ENCODE assay signal across 14 cellular contexts in genomic region chr10:91683976-91684375, GRCh38. TPM values are rescaled to one million over a fixed set of nuclear protein-coding genes. Genes with fewer than 3 reads are reported as not detected.
DNase-seq lines count a peak whose midpoint lies in the region; ATAC-seq, FAIRE-seq and TF ChIP-seq lines count a peak whose summit lies in the region.
"Had no signal": no experiment of that assay in that cellular context is flagged by ENCODE, and none has a peak within 500 bp of the region (broad histone marks: within the 10 kb centered on the region; RNA-seq: fewer than 3 reads in every experiment).

No MANE protein-coding gene starts in this region.

- FAIRE-seq in bronchial epithelial cell (lab: Jason Lieb, UNC) (peak; percentile 70), keratinocyte (lab: Jason Lieb, UNC) (peak; percentile 96)

- no peak for TF ChIP-seq POLR2A in IMR-90 (IDR thresholded peaks at IDR 0.05; ENCODE audit: low read depth, low read length)
- no peak for TF ChIP-seq POLR2A in heart left ventricle (IDR thresholded peaks at IDR 0.05)

- TF ChIP-seq CTCF in IMR-90 (conservative IDR thresholded peaks at IDR 0.05; ENCODE audit: low read depth, low read length) (no peak), bronchial epithelial cell (IDR thresholded peaks at IDR 0.05; ENCODE audit: insufficient read depth, low read length, severe bottlenecking) (no peak), keratinocyte (optimal IDR thresholded peaks at IDR 0.05 in 1 of 3, IDR thresholded peaks at IDR 0.05 in 1 of 3, conservative IDR thresholded peaks at IDR 0.05 in 1 of 3; ENCODE audit: extremely low read depth in 1 of 3, insufficient read depth in 2 of 3, low read length in 3 of 3) (no peak), heart left ventricle (IDR thresholded peaks at IDR 0.05) (no peak)

- H2BK120ac ChIP-seq in IMR-90 (ENCODE audit: low read depth, low read length), result peak overlapping the region; percentile 79

- H3K27ac ChIP-seq in IMR-90 (ENCODE audit: insufficient read depth, low read length), result peak overlapping the region; percentile 50
- H3K27ac ChIP-seq in keratinocyte (ENCODE audit: control insufficient read depth, insufficient read depth, low read length), result peak overlapping the region; percentile 94
- H3K27ac ChIP-seq in heart left ventricle, result no peak overlapping the region
- H3K27ac ChIP-seq: BLaER1, gastrocnemius medialis, right atrium auricular region, vagina had no signal

- peak overlapping the region; percentile 50; the same call in 1 of the 2 replicates for H3K14ac ChIP-seq in IMR-90 (replicated peaks; ENCODE audit: low read depth, low read length)

- H4K5ac ChIP-seq in IMR-90 (ENCODE audit: low read depth, low read length), result no peak overlapping the region

- H3K79me1 ChIP-seq in IMR-90 (ENCODE audit: low read depth in 1 of 2, low read length in 2 of 2), result no peaks in the 10 kb centered on the region

- H2AFZ ChIP-seq in IMR-90 (replicated peaks; ENCODE audit: low read length, poor library complexity) (peak overlapping the region; percentile 60), keratinocyte (ENCODE audit: control insufficient read depth, low read length) (no peak overlapping the region)

- peak overlapping the region; percentile 5; the same call in 1 of the 2 replicates for H3K4me2 ChIP-seq in IMR-90 (ENCODE audit: low read depth, low read length)
- H3K4me2 ChIP-seq in keratinocyte (ENCODE audit: control insufficient read depth, extremely low read depth, insufficient read depth, low read depth, low read length), result peak overlapping the region; percentile 64
- H3K4me2 ChIP-seq: BLaER1 had no signal

- H3K36me3 ChIP-seq in IMR-90 (ENCODE audit: control insufficient read depth, insufficient read depth, low read length), result no peaks in the 10 kb centered on the region
- H3K36me3 ChIP-seq in bronchial epithelial cell (ENCODE audit: control insufficient read depth, insufficient read depth, low read length), result no peaks in the 10 kb centered on the region
- no peaks in the 10 kb centered on the region for H3K36me3 ChIP-seq in keratinocyte (ENCODE audit: control insufficient read depth in 2 of 2, extremely low read depth in 1 of 2, insufficient read depth in 2 of 2, low read length in 2 of 2)
- H3K36me3 ChIP-seq in heart left ventricle, result no peaks in the 10 kb centered on the region
- H3K36me3 ChIP-seq: BLaER1, gastrocnemius medialis, right atrium auricular region, vagina had no signal

- H3K4me1 ChIP-seq in IMR-90 (ENCODE audit: control insufficient read depth, insufficient read depth, low read length) (peaks cover 17% of the 10 kb centered on the region), keratinocyte (ENCODE audit: control insufficient read depth, extremely low read depth, insufficient read depth, low read length) (peaks cover 48% of the 10 kb centered on the region), heart left ventricle (peaks cover 0 to 15% (median 0%) of the 10 kb centered on the region in 12 donors)
- H3K4me1 ChIP-seq: BLaER1, gastrocnemius medialis, vagina had no signal

- H2BK15ac ChIP-seq in IMR-90 (ENCODE audit: low read depth, low read length), result peak overlapping the region; percentile 52; the same call in 1 of the 3 replicates

- CTCF ChIA-PET in IMR-90 (lab: Yijun Ruan, JAX), result no interaction called here

- no peaks in the 10 kb centered on the region for H3K79me2 ChIP-seq in keratinocyte (ENCODE audit: control insufficient read depth, insufficient read depth, low read length)

- TF ChIP-seq RAD21 in IMR-90 (IDR thresholded peaks at IDR 0.05; ENCODE audit: low read length), result no peak

- peak overlapping the region; percentile 88 for H2BK5ac ChIP-seq in IMR-90 (ENCODE audit: low read depth, low read length, poor library complexity, severe bottlenecking)

- peak; percentile 86 for ATAC-seq in IMR-90 (ENCODE audit: low read depth)
- no peak for ATAC-seq in heart left ventricle
- ATAC-seq: gastrocnemius medialis had no signal

- WGBS in IMR-90 (ENCODE audit: extremely low coverage in 2 of 2, insufficient read length in 1 of 2), 2 experiments, result 0% methylated on average over 2 of the region's 5 CpGs; no CpG with 5 or more reads in 1 of the 2 experiments
- WGBS in heart left ventricle, 4 donors, result 52 to 71% (median 56%) methylated on average over 5 of the region's 5 CpGs

- peak overlapping the region; percentile 74; the same call in 1 of the 2 replicates for H3K4ac ChIP-seq in IMR-90 (ENCODE audit: low read depth, low read length)

- no peaks in the 10 kb centered on the region for H3K27me3 ChIP-seq in IMR-90 (ENCODE audit: control insufficient read depth, insufficient read depth, low read length)
- H3K27me3 ChIP-seq in bronchial epithelial cell (ENCODE audit: control insufficient read depth, insufficient read depth, low read length), result no peaks in the 10 kb centered on the region
- no peaks in the 10 kb centered on the region for H3K27me3 ChIP-seq in keratinocyte (ENCODE audit: control insufficient read depth, extremely low read depth, insufficient read depth, low read length)
- H3K27me3 ChIP-seq in heart left ventricle, result peaks cover 0 to 3% (median 0%) of the 10 kb centered on the region in 9 donors
- H3K27me3 ChIP-seq: BLaER1, gastrocnemius medialis, right atrium auricular region, vagina had no signal

- peak overlapping the region; percentile 91; the same call in 1 of the 2 replicates for H2AK5ac ChIP-seq in IMR-90 (ENCODE audit: low read depth, low read length)

- peak overlapping the region in 1 of 2 experiments; percentile 74; a peak in 3 of 4 replicates for H4K8ac ChIP-seq in IMR-90 (ENCODE audit: low read depth in 2 of 2, low read length in 2 of 2)

- no peak overlapping the region for H3K9ac ChIP-seq in IMR-90 (ENCODE audit: low read depth, low read length)
- H3K9ac ChIP-seq in keratinocyte (ENCODE audit: control insufficient read depth, extremely low read depth, insufficient read depth, low read length), result peak overlapping the region; percentile 69
- H3K9ac ChIP-seq: BLaER1 had no signal

- no peaks in the 10 kb centered on the region for H3K9me3 ChIP-seq in IMR-90 (ENCODE audit: control insufficient read depth, insufficient read depth, low read length)
- H3K9me3 ChIP-seq in keratinocyte (ENCODE audit: control insufficient read depth, low read depth, low read length), result no peaks in the 10 kb centered on the region
- no peaks in the 10 kb centered on the region for H3K9me3 ChIP-seq in heart left ventricle
- H3K9me3 ChIP-seq: BLaER1, gastrocnemius medialis, right atrium auricular region, vagina had no signal

- intact Hi-C loops in IMR-90 (cut with micrococcal nuclease) (no loop called here), heart left ventricle (cut with DNase I) (no loop called here), posterior vena cava (cut with DNase I) (no loop called here)

- H4K20me1 ChIP-seq in IMR-90 (ENCODE audit: insufficient read depth, low read length), result peaks cover 3% of the 10 kb centered on the region; the same call in 1 of the 2 replicates
- no peaks in the 10 kb centered on the region for H4K20me1 ChIP-seq in keratinocyte (ENCODE audit: control insufficient read depth, extremely low read depth, insufficient read depth, low read length)
- H4K20me1 ChIP-seq: BLaER1 had no signal

- peaks cover 19% of the 10 kb centered on the region for H3K9me1 ChIP-seq in IMR-90 (ENCODE audit: insufficient read depth, low read length)
- no peaks in the 10 kb centered on the region for H3K9me1 ChIP-seq in keratinocyte (ENCODE audit: control insufficient read depth, extremely low read depth, insufficient read depth, low read length)

- peak overlapping the region; percentile 58; the same call in 1 of the 2 replicates for H4K91ac ChIP-seq in IMR-90 (ENCODE audit: insufficient read depth, low read depth, low read length)

- H2BK20ac ChIP-seq in IMR-90 (ENCODE audit: low read depth, low read length), result peak overlapping the region; percentile 12

- POLR2A ChIA-PET in IMR-90 (lab: Charles Lee; ENCODE audit: unreplicated experiment), result no interaction called here

- dilution Hi-C loops in IMR-90 (cut with HindIII; ENCODE audit: low sequenced_read_pairs, unreplicated experiment), result no loop called here
- dilution Hi-C loops in keratinocyte (cut with MboI; ENCODE audit: extremely low pct_ligation_motif_present, low sequenced_read_pairs), result no loop called here

- H3K4me3 ChIP-seq in IMR-90 (ENCODE audit: insufficient read depth, low read depth, low read length), result no peak overlapping the region
- H3K4me3 ChIP-seq in bronchial epithelial cell (ENCODE audit: low read depth, low read length), result no peak overlapping the region
- peak overlapping the region in 1 of 3 experiments; percentile 45 for H3K4me3 ChIP-seq in keratinocyte (ENCODE audit: control insufficient read depth in 2 of 3, extremely low read depth in 1 of 3, insufficient read depth in 2 of 3, low read depth in 1 of 3, low read length in 3 of 3)
- no peak overlapping the region for H3K4me3 ChIP-seq in heart left ventricle
- H3K4me3 ChIP-seq: BLaER1, gastrocnemius medialis, right atrium auricular region, vagina had no signal

- H3K18ac ChIP-seq in IMR-90 (ENCODE audit: low read depth, low read length), result peak overlapping the region; percentile 56; the same call in 1 of the 2 replicates

- no peak overlapping the region for H3K56ac ChIP-seq in IMR-90 (ENCODE audit: extremely low read depth, insufficient read depth, low read length)

- H2AK9ac ChIP-seq in IMR-90 (replicated peaks; ENCODE audit: low read depth, low read length, poor library complexity), result no peak overlapping the region

- peak; percentile 78 for DNase-seq in AG08395 (ENCODE audit: low spot score)
- DNase-seq in IMR-90, result peak; percentile 96
- peak; percentile 97 for DNase-seq in bronchial epithelial cell (ENCODE audit: low read depth)
- peak; percentile 91 for DNase-seq in keratinocyte (ENCODE audit: low read depth, low spot score)
- DNase-seq in heart left ventricle, result no peak
- DNase-seq in NCI-H526 (lab: John Stamatoyannopoulos, UW), result no peak
- no peak for DNase-seq in posterior vena cava (ENCODE audit: low spot score)
- DNase-seq in DMS 273 (lab: John Stamatoyannopoulos, UW; ENCODE audit: unreplicated experiment), result no peak
- DNase-seq: activated T-cell treated with anti-CD3 and anti-CD28 coated beads, Interleukin-2, amount 50 U/mL, for 1 hour; gastrocnemius medialis; NCI-H1417 had no signal

- in situ Hi-C loops in IMR-90 (cut with MboI; ENCODE audit: low sequenced_read_pairs), result no loop called here

- no TSS peak for BruUV-seq in IMR-90 (replicated peaks; lab: Mats Ljungman, UMichigan)

- H3K23ac ChIP-seq in IMR-90 (ENCODE audit: low read depth, low read length), result peak overlapping the region; percentile 31; the same call in 1 of the 2 replicates

RNA-seq across cellular contexts. Expression of gene PPP1R3C, which starts 51.1 kb away (rescaled TPM):
- 61.7 and 62.9 TPM in 2 replicates for total RNA-seq in IMR-90 (2012; rRNA removed)
- 10.8 and 17.4 TPM in 2 replicates for polyA plus RNA-seq in IMR-90 (2012; rRNA removed)
- polyA plus RNA-seq in IMR-90 (2012; cell fraction: cytosol; rRNA removed), result 4.8 and 6.4 TPM in 2 replicates
- polyA plus RNA-seq in IMR-90 (2012; cell fraction: nucleus; rRNA removed; ENCODE audit: low replicate concordance), result 1.6 and 12.4 TPM in 2 replicates
- total RNA-seq in bronchial epithelial cell, result 17.4 and 39.8 TPM in 2 replicates
- 3.2 to 8.9 TPM (median 7.3 TPM) in 3 replicates for polyA plus RNA-seq in keratinocyte
- polyA plus RNA-seq in keratinocyte (2011; ENCODE audit: low read depth), result 2.5 TPM
- 3.6 and 5.0 TPM in 2 replicates for polyA plus RNA-seq in keratinocyte (2011; cell fraction: cytosol; rRNA removed)
- 8.2 and 8.5 TPM in 2 replicates for polyA plus RNA-seq in keratinocyte (2011; cell fraction: nucleus; rRNA removed)
- 3.0 and 9.3 TPM in 2 replicates for polyA plus RNA-seq in keratinocyte (2012; ENCODE audit: low replicate concordance)
- polyA minus RNA-seq in keratinocyte, result 1.4 to 15.8 TPM (median 9.8 TPM) in 3 replicates
- polyA minus RNA-seq in keratinocyte (2011; cell fraction: cytosol; rRNA and poly(A)+ RNA removed), result 4.6 TPM
- polyA minus RNA-seq in keratinocyte (2011; cell fraction: nucleus; rRNA and poly(A)+ RNA removed), result 6.4 and 11.6 TPM in 2 replicates
- 100 to 1,000 TPM in 7 of 9 donors, 10 to 100 TPM in 2; 38.0 to 270 (median 150) TPM for total RNA-seq in heart left ventricle
- 10 to 100 TPM; 35.4 to 82.6 TPM for polyA plus RNA-seq in heart left ventricle
- total RNA-seq in posterior vena cava, result 10 to 100 TPM; 29.1 to 51.2 TPM

Comparison
In these comparisons a context has a peak if more than half of its experiments do, and no peak if none do; other contexts are left out.
1. DNase-seq: peak in AG08395 (single experiment), IMR-90 (single experiment), bronchial epithelial cell (single experiment) and keratinocyte (single experiment); none in heart left ventricle (0 of 5), NCI-H526 (0 of 2), posterior vena cava (single experiment) and DMS 273 (single experiment).
2. H3K27ac ChIP-seq: peak in IMR-90 (single experiment) and keratinocyte (single experiment); none in heart left ventricle (0 of 12).